1 cellular context compared by ENCODE assay signal in the genomic region with DNA sequence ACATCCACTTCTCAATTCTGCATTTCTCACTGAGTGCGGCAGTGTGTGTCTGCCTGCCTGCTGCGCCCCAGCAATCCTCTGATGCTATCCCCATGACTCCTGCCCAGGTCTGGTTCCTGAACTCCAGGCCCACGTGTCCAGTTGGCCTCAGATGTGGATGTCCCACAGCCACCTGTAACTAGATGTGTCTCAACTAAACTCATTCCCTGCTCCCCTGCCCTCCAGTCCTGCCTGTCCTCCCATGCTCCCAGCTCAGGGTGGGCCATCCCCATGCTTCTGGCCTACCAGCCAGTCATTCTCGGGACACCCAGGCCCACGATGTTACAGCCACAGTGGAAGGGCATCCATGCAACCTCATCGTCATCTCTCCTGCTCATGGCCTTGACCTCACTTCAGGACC.
TF ChIP-seq lines count a peak whose summit lies in the region.

No MANE protein-coding gene starts in this region.

TF ChIP-seq in IMR-90, 13 proteins besides CTCF, POLR2A, EP300 and RAD21:
- TF ChIP-seq, protein P1, sequence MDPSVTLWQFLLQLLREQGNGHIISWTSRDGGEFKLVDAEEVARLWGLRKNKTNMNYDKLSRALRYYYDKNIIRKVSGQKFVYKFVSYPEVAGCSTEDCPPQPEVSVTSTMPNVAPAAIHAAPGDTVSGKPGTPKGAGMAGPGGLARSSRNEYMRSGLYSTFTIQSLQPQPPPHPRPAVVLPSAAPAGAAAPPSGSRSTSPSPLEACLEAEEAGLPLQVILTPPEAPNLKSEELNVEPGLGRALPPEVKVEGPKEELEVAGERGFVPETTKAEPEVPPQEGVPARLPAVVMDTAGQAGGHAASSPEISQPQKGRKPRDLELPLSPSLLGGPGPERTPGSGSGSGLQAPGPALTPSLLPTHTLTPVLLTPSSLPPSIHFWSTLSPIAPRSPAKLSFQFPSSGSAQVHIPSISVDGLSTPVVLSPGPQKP (IDR thresholded peaks at IDR 0.05; ENCODE audit: borderline replicate concordance, low read depth, low read length): no peak
- no peak for TF ChIP-seq NFE2L2 (IDR thresholded peaks at IDR 0.05; ENCODE audit: low read depth, low read length)
- TF ChIP-seq CHD1 (IDR thresholded peaks at IDR 0.05; ENCODE audit: low read depth, low read length): no peak
- TF ChIP-seq MXI1 (IDR thresholded peaks at IDR 0.05; ENCODE audit: borderline replicate concordance, low read depth, low read length): no peak
- no peak for TF ChIP-seq RFX5 (IDR thresholded peaks at IDR 0.05; ENCODE audit: low read depth, low read length)
- TF ChIP-seq BHLHE40 (IDR thresholded peaks at IDR 0.05; ENCODE audit: low read depth, low read length): no peak
- no peak for TF ChIP-seq RCOR1 (IDR thresholded peaks at IDR 0.05; ENCODE audit: insufficient replicate concordance, low read length)
- no peak for TF ChIP-seq MAZ (IDR thresholded peaks at IDR 0.05; ENCODE audit: borderline replicate concordance, low read depth, low read length)
- no peak for TF ChIP-seq CEBPB (IDR thresholded peaks at IDR 0.05; ENCODE audit: low read depth, low read length)
- no peak for TF ChIP-seq MAFK (IDR thresholded peaks at IDR 0.05; ENCODE audit: low read depth, low read length)
- TF ChIP-seq, protein P2, sequence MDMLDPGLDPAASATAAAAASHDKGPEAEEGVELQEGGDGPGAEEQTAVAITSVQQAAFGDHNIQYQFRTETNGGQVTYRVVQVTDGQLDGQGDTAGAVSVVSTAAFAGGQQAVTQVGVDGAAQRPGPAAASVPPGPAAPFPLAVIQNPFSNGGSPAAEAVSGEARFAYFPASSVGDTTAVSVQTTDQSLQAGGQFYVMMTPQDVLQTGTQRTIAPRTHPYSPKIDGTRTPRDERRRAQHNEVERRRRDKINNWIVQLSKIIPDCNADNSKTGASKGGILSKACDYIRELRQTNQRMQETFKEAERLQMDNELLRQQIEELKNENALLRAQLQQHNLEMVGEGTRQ (IDR thresholded peaks at IDR 0.05; ENCODE audit: low read depth, low read length): no peak
- TF ChIP-seq SMC3 (IDR thresholded peaks at IDR 0.05; ENCODE audit: low read depth, low read length): no peak
- no peak for TF ChIP-seq FOS (IDR thresholded peaks at IDR 0.05; ENCODE audit: low read depth, low read length)
